8 cellular contexts compared by ENCODE assay signal in genomic region chr15:101499863-101500713, GRCh38. TPM values are rescaled to one million over a fixed set of nuclear protein-coding genes. Genes with fewer than 3 reads are reported as not detected.
DNase-seq lines count a peak whose midpoint lies in the region; ATAC-seq and TF ChIP-seq lines count a peak whose summit lies in the region.

No MANE protein-coding gene starts in this region.

- H3K36me3 ChIP-seq in psoas muscle (ENCODE audit: insufficient read depth in 1 of 2, low read depth in 1 of 2) = no peaks in the 10 kb centered on the region

- peak overlapping the region; percentile 85 for H3K27ac ChIP-seq in psoas muscle

- DNase-seq in Ammon's horn (ENCODE audit: low spot score) = peak; percentile 58
- DNase-seq in HuH-7.5 (ENCODE audit: low spot score) = peak; percentile 7
- DNase-seq in UCSD-AML1 (lab: John Stamatoyannopoulos, UW; ENCODE audit: unreplicated experiment) = peak; percentile 56
- peak; percentile 86 to 96 for DNase-seq in psoas muscle
- DNase-seq in COR-L47 (lab: John Stamatoyannopoulos, UW) = no peak
- DNase-seq in activated T-cell treated with anti-CD3 and anti-CD28 coated beads, Interleukin-2, amount 50 U/mL, for 1 hour = no peak

- no peak for TF ChIP-seq CTCF in psoas muscle (IDR thresholded peaks at IDR 0.05)

- H3K9me3 ChIP-seq in psoas muscle = no peaks in the 10 kb centered on the region

- intact Hi-C loops in psoas muscle (cut with DNase I) = loop anchor here (5.0 to 10.0 kb wide), 6 partner anchors 53 to 203 kb away; partner anchors contain the start of gene SNRPA1 (in 1 of the 2)

- ATAC-seq in GM19035 (IDR thresholded peaks at IDR 0.05; ENCODE audit: unreplicated experiment) = peak; percentile 45
- ATAC-seq in psoas muscle = peak; percentile 90 to 95 (median 92)
- no peak for ATAC-seq in HG02970 (IDR thresholded peaks at IDR 0.05; ENCODE audit: low FRiP score, unreplicated experiment)

- peaks cover 35% of the 10 kb centered on the region for H3K4me1 ChIP-seq in psoas muscle

- H3K4me3 ChIP-seq in psoas muscle = no peak overlapping the region

- 14 to 35% (median 21%) methylated on average over 11 of the region's 11 CpGs for WGBS in psoas muscle, 3 donors

- peaks cover 0 to 10% (median 0%) of the 10 kb centered on the region in 3 donors for H3K27me3 ChIP-seq in psoas muscle (ENCODE audit: insufficient read depth in 3 of 3, low read length in 2 of 3)

RNA-seq across cellular contexts. Expression of gene PCSK6, which starts 10.6 kb away (rescaled TPM):
- total RNA-seq in psoas muscle = 10 to 100 TPM; 13.3 to 32.7 (median 20.7) TPM
- 10 to 100 TPM in 1 of 3 donors, 1 to 10 TPM in 2; 8.3 to 10.3 (median 9.8) TPM for polyA plus RNA-seq in psoas muscle

Comparison
In these comparisons a context has a peak if more than half of its experiments do, and no peak if none do; other contexts are left out.
1. DNase-seq: peak in Ammon's horn (single experiment), HuH-7.5 (single experiment), UCSD-AML1 (single experiment) and psoas muscle (2 of 2); none in COR-L47 (single experiment) and activated T-cell treated with anti-CD3 and anti-CD28 coated beads, Interleukin-2, amount 50 U/mL, for 1 hour (single experiment).